In the genomic region with DNA sequence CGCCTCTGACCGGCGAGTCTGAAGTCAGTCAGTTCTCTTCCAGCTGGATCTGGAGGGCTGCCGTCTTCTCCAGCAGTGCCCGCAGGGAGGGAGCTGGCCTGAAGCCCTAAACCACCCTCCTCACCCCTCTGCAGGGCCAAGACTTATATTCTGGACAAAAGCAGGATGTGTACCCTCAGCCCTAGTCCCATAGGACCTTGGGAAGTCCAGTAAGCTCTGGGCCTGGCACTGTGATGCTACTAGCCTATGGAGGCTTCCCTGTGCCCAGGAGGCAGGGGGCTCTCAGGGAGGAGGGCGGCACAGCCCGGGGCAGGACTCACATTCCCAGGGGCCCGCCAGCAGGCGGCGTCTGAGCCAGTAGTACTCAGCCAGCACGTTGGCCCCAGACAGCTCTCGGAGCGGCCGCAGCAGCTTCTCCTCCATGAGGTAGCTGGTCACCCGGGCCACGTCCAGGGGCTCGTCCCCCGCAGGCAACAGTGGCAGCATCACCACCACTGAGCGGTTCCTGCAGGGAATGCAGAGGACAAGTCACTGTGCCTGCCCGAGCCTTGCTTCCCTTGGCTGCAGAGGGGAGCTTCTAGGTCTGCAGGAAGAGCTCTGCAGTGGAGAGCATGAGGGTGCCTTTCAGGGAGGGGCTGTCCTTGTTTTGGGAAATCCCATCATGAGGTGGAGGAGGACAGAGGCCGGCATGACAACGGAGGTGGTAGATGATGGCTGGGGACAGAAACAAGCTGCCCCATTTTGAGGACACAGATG, we compare ENCODE assay signal across 1 cellular context.
TF ChIP-seq lines count a peak whose summit lies in the region.

No MANE protein-coding gene starts in this region.

TF ChIP-seq in H1, 55 proteins besides CTCF, POLR2A, EP300 and RAD21:
- TF ChIP-seq, protein P1, sequence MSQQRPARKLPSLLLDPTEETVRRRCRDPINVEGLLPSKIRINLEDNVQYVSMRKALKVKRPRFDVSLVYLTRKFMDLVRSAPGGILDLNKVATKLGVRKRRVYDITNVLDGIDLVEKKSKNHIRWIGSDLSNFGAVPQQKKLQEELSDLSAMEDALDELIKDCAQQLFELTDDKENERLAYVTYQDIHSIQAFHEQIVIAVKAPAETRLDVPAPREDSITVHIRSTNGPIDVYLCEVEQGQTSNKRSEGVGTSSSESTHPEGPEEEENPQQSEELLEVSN (IDR thresholded peaks at IDR 0.05) = no peak
- peak; percentile 36; the same call in 1 of the 2 replicates for TF ChIP-seq TEAD4 (IDR thresholded peaks at IDR 0.05; ENCODE audit: low read depth, low read length)
- TF ChIP-seq TBP (IDR thresholded peaks at IDR 0.05; ENCODE audit: low read depth, low read length) = peak; percentile 58; the same call in 1 of the 2 replicates
- no peak for TF ChIP-seq SP2 (IDR thresholded peaks at IDR 0.05; ENCODE audit: low read length)
- TF ChIP-seq SRF (IDR thresholded peaks at IDR 0.05; ENCODE audit: low read depth, low read length) = no peak
- no peak for TF ChIP-seq NANOG (IDR thresholded peaks at IDR 0.05; ENCODE audit: insufficient read depth, low read depth, low read length, poor library complexity, severe bottlenecking)
- TF ChIP-seq SIRT6 (IDR thresholded peaks at IDR 0.05; ENCODE audit: low read length) = no peak
- peak; percentile 13; the same call in 1 of the 2 replicates for TF ChIP-seq JUND (IDR thresholded peaks at IDR 0.05; ENCODE audit: low read length)
- 0 out of 4 replicates have a peak, but pooled peaks of 1 of the 2 experiments have one; percentile 41 for TF ChIP-seq SIN3A (conservative IDR thresholded peaks at IDR 0.05 in 1 of 2, IDR thresholded peaks at IDR 0.05 in 1 of 2; ENCODE audit: low read depth in 1 of 2, low read length in 2 of 2)
- TF ChIP-seq, protein P2, sequence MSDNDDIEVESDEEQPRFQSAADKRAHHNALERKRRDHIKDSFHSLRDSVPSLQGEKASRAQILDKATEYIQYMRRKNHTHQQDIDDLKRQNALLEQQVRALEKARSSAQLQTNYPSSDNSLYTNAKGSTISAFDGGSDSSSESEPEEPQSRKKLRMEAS (IDR thresholded peaks at IDR 0.05) = peak; percentile 59
- peak; percentile 64; the same call in 1 of the 2 replicates for TF ChIP-seq YY1 (IDR thresholded peaks at IDR 0.05; ENCODE audit: low read depth, low read length)
